In genomic region chr3:107990926-107991325, GRCh38 we compare ENCODE assay signal across 29 cellular contexts.
"Had no signal": no experiment of that assay in that cellular context is flagged by ENCODE, and none has a peak within 500 bp of the region (broad histone marks: within the 10 kb centered on the region; RNA-seq: fewer than 3 reads in every experiment).

No MANE protein-coding gene starts in this region.

- H3K27me3 ChIP-seq: SJCRH30 had no signal

- H3K36me3 Mint-ChIP-seq: activated CD8-positive, alpha-beta memory T cell treated with anti-CD3 and anti-CD28 coated beads, Interleukin-2, amount 10 ng/mL, durations not matched to agents 7 days and 5 days; activated naive CD4-positive, alpha-beta T cell treated with anti-CD3 and anti-CD28 coated beads, Interleukin-2, amount 50 U/mL, for 72 hours; brain had no signal

- H3K36me3 ChIP-seq: SJCRH30 had no signal

- H3K4me3 ChIP-seq: SJCRH30 had no signal

- H3K27me3 Mint-ChIP-seq: activated B cell treated with CpG ODN at 0.5 μM for 24 hours; activated naive CD8-positive, alpha-beta T cell treated with anti-CD3 and anti-CD28 coated beads, Interleukin-2, amount 50 U/mL, for 24 hours; activated T-cell treated with anti-CD3 and anti-CD28 coated beads, Interleukin-2, amount 50 U/mL, for 24 hours; brain; central memory CD8-positive, alpha-beta T cell; T-helper 17 cell had no signal

- H3K9me3 Mint-ChIP-seq: activated B cell treated with CpG ODN at 0.5 μM for 24 hours; activated naive CD8-positive, alpha-beta T cell treated with anti-CD3 and anti-CD28 coated beads, Interleukin-2, amount 50 U/mL, for 24 hours; activated T-cell treated with anti-CD3 and anti-CD28 coated beads, Interleukin-2, amount 50 U/mL, for 24 hours; central memory CD8-positive, alpha-beta T cell had no signal

- DNase-seq: activated B cell treated with CpG ODN at 0.5 μM for 24 hours; activated CD4-positive, alpha-beta T cell treated with anti-CD3 and anti-CD28 coated beads for 1 hour; activated CD4-positive, alpha-beta T cell treated with anti-CD3 and anti-CD28 coated beads, Interleukin-2, amount 10 ng/mL, durations not matched to agents 24 days and 14 days; activated CD4-positive, alpha-beta T cell treated with anti-CD3 and anti-CD28 coated beads, Interleukin-2, amount 50 U/mL, for 48 hours; activated CD8-positive, alpha-beta memory T cell treated with anti-CD3 and anti-CD28 coated beads, Interleukin-2, amount 10 ng/mL, durations not matched to agents 7 days and 5 days; activated effector memory CD4-positive, alpha-beta T cell treated with anti-CD3 and anti-CD28 coated beads, Interleukin-2, amount 50 U/mL, for 16 hours; activated naive CD4-positive, alpha-beta T cell treated with Interleukin-2 at 50 U/mL for 16 hours; activated naive CD8-positive, alpha-beta T cell treated with anti-CD3 and anti-CD28 coated beads, Interleukin-2, amount 50 U/mL, for 24 hours; activated T-cell treated with anti-CD3 and anti-CD28 coated beads, Interleukin-2, amount 50 U/mL, for 24 hours; amniotic stem cell; IMR-90; Kasumi-1; KBM-7; NCI-H1105 treated with DMSO at 0.1 percent for 48 hours; NCI-H1694 treated with DMSO at 0.1 percent for 48 hours; NCI-H2081 treated with DMSO at 0.1 percent for 48 hours; NCI-H510A treated with DMSO at 0.1 percent for 48 hours; NCI-H774; NK-92 treated with Interleukin-12 subunit alpha and Interleukin-12 subunit beta, amount 100 ng/mL, for 24 hours; OCI-M1; Right ventricle myocardium superior; RPMI8226; SJCRH30; T-helper 17 cell; T1000 had no signal

- ATAC-seq: activated CD8-positive, alpha-beta memory T cell treated with anti-CD3 and anti-CD28 coated beads, Interleukin-2, amount 10 ng/mL, durations not matched to agents 7 days and 5 days; activated naive CD4-positive, alpha-beta T cell treated with anti-CD3 and anti-CD28 coated beads, Interleukin-2, amount 50 U/mL, for 72 hours; activated naive CD8-positive, alpha-beta T cell treated with anti-CD3 and anti-CD28 coated beads, Interleukin-2, amount 50 U/mL, for 24 hours; Panc1; T-helper 17 cell had no signal

- H3K4me3 Mint-ChIP-seq: activated B cell treated with CpG ODN at 0.5 μM for 24 hours; activated CD4-positive, alpha-beta T cell treated with anti-CD3 and anti-CD28 coated beads, Interleukin-2, amount 10 ng/mL, durations not matched to agents 24 days and 14 days; activated CD8-positive, alpha-beta memory T cell treated with anti-CD3 and anti-CD28 coated beads, Interleukin-2, amount 10 ng/mL, durations not matched to agents 7 days and 5 days; activated naive CD8-positive, alpha-beta T cell treated with anti-CD3 and anti-CD28 coated beads, Interleukin-2, amount 50 U/mL, for 24 hours; activated T-cell treated with anti-CD3 and anti-CD28 coated beads, Interleukin-2, amount 50 U/mL, for 24 hours; brain; central memory CD8-positive, alpha-beta T cell; T-helper 17 cell had no signal

- H3K27ac ChIP-seq: SJCRH30 had no signal

- H3K4me1 ChIP-seq: SJCRH30 had no signal

- H3K9me3 ChIP-seq: SJCRH30 had no signal

- H3K27ac Mint-ChIP-seq: activated B cell treated with CpG ODN at 0.5 μM for 24 hours; activated CD4-positive, alpha-beta T cell treated with anti-CD3 and anti-CD28 coated beads, Interleukin-2, amount 10 ng/mL, durations not matched to agents 24 days and 14 days; activated CD8-positive, alpha-beta memory T cell treated with anti-CD3 and anti-CD28 coated beads, Interleukin-2, amount 10 ng/mL, durations not matched to agents 7 days and 5 days; activated naive CD4-positive, alpha-beta T cell treated with anti-CD3 and anti-CD28 coated beads, Interleukin-2, amount 50 U/mL, for 72 hours; activated naive CD8-positive, alpha-beta T cell treated with anti-CD3 and anti-CD28 coated beads, Interleukin-2, amount 50 U/mL, for 24 hours; activated T-cell treated with anti-CD3 and anti-CD28 coated beads, Interleukin-2, amount 50 U/mL, for 24 hours; brain; T-helper 17 cell had no signal
